1 cellular context compared by ENCODE assay signal in the genomic region with DNA sequence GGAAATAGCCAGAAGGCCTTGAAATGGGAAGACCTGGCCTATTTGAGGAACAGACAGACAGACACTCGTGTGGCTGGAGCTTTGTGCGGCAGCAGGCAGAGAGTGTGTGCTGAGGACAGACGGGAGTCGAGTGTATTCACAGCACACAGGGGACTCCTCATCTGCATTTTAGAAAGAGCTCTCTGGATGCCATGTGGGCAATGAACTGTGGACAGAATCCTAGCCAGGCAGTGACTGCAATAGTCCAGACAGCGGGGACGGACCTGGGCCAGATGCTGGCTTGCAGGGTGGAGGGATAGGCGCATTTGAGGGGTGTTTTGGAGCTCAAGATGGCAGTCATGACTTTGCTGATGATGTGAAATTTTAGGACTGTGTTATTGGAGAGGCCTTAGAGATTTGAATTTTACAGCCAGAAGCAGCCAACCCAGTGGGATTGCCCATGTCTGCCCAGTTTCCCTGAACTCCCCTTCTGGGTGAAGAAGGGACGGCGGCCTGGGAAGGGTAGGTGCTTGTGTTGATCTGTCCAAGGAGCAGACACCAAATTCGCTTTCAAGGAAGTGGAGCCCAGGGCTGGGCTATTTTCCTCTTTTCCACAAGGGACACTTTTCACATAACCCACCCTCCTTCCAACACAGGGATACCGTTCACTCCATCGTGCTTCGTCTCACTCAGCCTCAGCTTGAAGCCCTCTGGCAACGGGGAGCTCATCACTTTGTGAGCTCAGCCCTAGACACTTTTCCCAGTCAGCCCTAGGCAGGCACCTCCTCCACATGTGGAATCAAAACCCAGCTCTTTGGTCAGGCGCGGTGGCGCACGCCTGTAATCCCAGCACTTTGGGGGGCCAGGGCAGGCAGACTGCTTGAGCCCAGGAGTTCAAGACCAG.
TF ChIP-seq lines count a peak whose summit lies in the region.

No MANE protein-coding gene starts in this region.

TF ChIP-seq in H1, 55 proteins besides CTCF, POLR2A, EP300 and RAD21:
- TF ChIP-seq EGR1 (IDR thresholded peaks at IDR 0.05; ENCODE audit: borderline replicate concordance, low read depth, low read length) (no peak), ZNF274 (IDR thresholded peaks at IDR 0.05; ENCODE audit: borderline replicate concordance, extremely low read depth, low read length) (no peak), RXRA (IDR thresholded peaks at IDR 0.05; ENCODE audit: insufficient read depth, low read depth, low read length) (no peak), TCF12 (IDR thresholded peaks at IDR 0.05; ENCODE audit: low read depth, low read length) (no peak), CHD1 (IDR thresholded peaks at IDR 0.05; ENCODE audit: low read depth, low read length) (no peak), HDAC6 (IDR thresholded peaks at IDR 0.05; ENCODE audit: low read depth, low read length) (no peak), TAF7 (optimal IDR thresholded peaks at IDR 0.05; ENCODE audit: borderline replicate concordance, low read depth, low read length) (no peak), BCL11A (IDR thresholded peaks at IDR 0.05; ENCODE audit: low read depth in 2 of 2, low read length in 2 of 2) (no peak), CBX8 (IDR thresholded peaks at IDR 0.05; ENCODE audit: borderline replicate concordance, low read depth, low read length) (no peak)
- TF ChIP-seq, protein P1, sequence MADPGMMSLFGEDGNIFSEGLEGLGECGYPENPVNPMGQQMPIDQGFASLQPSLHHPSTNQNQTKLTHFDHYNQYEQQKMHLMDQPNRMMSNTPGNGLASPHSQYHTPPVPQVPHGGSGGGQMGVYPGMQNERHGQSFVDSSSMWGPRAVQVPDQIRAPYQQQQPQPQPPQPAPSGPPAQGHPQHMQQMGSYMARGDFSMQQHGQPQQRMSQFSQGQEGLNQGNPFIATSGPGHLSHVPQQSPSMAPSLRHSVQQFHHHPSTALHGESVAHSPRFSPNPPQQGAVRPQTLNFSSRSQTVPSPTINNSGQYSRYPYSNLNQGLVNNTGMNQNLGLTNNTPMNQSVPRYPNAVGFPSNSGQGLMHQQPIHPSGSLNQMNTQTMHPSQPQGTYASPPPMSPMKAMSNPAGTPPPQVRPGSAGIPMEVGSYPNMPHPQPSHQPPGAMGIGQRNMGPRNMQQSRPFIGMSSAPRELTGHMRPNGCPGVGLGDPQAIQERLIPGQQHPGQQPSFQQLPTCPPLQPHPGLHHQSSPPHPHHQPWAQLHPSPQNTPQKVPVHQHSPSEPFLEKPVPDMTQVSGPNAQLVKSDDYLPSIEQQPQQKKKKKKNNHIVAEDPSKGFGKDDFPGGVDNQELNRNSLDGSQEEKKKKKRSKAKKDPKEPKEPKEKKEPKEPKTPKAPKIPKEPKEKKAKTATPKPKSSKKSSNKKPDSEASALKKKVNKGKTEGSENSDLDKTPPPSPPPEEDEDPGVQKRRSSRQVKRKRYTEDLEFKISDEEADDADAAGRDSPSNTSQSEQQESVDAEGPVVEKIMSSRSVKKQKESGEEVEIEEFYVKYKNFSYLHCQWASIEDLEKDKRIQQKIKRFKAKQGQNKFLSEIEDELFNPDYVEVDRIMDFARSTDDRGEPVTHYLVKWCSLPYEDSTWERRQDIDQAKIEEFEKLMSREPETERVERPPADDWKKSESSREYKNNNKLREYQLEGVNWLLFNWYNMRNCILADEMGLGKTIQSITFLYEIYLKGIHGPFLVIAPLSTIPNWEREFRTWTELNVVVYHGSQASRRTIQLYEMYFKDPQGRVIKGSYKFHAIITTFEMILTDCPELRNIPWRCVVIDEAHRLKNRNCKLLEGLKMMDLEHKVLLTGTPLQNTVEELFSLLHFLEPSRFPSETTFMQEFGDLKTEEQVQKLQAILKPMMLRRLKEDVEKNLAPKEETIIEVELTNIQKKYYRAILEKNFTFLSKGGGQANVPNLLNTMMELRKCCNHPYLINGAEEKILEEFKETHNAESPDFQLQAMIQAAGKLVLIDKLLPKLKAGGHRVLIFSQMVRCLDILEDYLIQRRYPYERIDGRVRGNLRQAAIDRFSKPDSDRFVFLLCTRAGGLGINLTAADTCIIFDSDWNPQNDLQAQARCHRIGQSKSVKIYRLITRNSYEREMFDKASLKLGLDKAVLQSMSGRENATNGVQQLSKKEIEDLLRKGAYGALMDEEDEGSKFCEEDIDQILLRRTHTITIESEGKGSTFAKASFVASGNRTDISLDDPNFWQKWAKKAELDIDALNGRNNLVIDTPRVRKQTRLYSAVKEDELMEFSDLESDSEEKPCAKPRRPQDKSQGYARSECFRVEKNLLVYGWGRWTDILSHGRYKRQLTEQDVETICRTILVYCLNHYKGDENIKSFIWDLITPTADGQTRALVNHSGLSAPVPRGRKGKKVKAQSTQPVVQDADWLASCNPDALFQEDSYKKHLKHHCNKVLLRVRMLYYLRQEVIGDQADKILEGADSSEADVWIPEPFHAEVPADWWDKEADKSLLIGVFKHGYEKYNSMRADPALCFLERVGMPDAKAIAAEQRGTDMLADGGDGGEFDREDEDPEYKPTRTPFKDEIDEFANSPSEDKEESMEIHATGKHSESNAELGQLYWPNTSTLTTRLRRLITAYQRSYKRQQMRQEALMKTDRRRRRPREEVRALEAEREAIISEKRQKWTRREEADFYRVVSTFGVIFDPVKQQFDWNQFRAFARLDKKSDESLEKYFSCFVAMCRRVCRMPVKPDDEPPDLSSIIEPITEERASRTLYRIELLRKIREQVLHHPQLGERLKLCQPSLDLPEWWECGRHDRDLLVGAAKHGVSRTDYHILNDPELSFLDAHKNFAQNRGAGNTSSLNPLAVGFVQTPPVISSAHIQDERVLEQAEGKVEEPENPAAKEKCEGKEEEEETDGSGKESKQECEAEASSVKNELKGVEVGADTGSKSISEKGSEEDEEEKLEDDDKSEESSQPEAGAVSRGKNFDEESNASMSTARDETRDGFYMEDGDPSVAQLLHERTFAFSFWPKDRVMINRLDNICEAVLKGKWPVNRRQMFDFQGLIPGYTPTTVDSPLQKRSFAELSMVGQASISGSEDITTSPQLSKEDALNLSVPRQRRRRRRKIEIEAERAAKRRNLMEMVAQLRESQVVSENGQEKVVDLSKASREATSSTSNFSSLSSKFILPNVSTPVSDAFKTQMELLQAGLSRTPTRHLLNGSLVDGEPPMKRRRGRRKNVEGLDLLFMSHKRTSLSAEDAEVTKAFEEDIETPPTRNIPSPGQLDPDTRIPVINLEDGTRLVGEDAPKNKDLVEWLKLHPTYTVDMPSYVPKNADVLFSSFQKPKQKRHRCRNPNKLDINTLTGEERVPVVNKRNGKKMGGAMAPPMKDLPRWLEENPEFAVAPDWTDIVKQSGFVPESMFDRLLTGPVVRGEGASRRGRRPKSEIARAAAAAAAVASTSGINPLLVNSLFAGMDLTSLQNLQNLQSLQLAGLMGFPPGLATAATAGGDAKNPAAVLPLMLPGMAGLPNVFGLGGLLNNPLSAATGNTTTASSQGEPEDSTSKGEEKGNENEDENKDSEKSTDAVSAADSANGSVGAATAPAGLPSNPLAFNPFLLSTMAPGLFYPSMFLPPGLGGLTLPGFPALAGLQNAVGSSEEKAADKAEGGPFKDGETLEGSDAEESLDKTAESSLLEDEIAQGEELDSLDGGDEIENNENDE (IDR thresholded peaks at IDR 0.05; ENCODE audit: insufficient replicate concordance, low read length): no peak
TF ChIP-seq in H1: peak in this region for 0.
